13 cellular contexts compared by ENCODE assay signal in genomic region chr9:133353548-133353947, GRCh38. TPM values are rescaled to one million over a fixed set of nuclear protein-coding genes. Genes with fewer than 3 reads are reported as not detected.
DNase-seq lines count a peak whose midpoint lies in the region; ATAC-seq and TF ChIP-seq lines count a peak whose summit lies in the region.
"Had no signal": no experiment of that assay in that cellular context is flagged by ENCODE, and none has a peak within 500 bp of the region (broad histone marks: within the 10 kb centered on the region; RNA-seq: fewer than 3 reads in every experiment).

No MANE protein-coding gene starts in this region.

- no peak for TF ChIP-seq CTCF in 22Rv1 (IDR thresholded peaks at IDR 0.05)
- no peak for TF ChIP-seq CTCF in VCaP (conservative IDR thresholded peaks at IDR 0.05)
- TF ChIP-seq CTCF in glutamatergic neuron (IDR thresholded peaks at IDR 0.05; ENCODE audit: partially characterized antibody, unreplicated experiment), result no peak
- TF ChIP-seq CTCF in suprapubic skin (IDR thresholded peaks at IDR 0.05), result no peak

- TF ChIP-seq EP300 in suprapubic skin (IDR thresholded peaks at IDR 0.05), result no peak

- peaks cover 7% of the 10 kb centered on the region for H3K27me3 Mint-ChIP-seq in glutamatergic neuron (ENCODE audit: unreplicated experiment)

- H3K4me2 ChIP-seq in BLaER1 treated with 17β-estradiol and CSF1 and Interleukin-3, amounts not matched to agents 10 nM and 100 nM, result peak overlapping the region in 7 of 11 experiments; percentile 1 to 98 (median 93); a peak in 7 of 22 replicates

- H3K4me3 Mint-ChIP-seq in glutamatergic neuron (ENCODE audit: unreplicated experiment), result no peak overlapping the region

- no peak for TF ChIP-seq POLR2A in suprapubic skin (IDR thresholded peaks at IDR 0.05)

- H3K27ac ChIP-seq in 22Rv1 (peak overlapping the region; percentile 92), VCaP (peak overlapping the region; percentile 13; the same call in 1 of the 2 replicates), suprapubic skin (no peak overlapping the region)
- peak overlapping the region in 10 of 11 experiments; percentile 7 to 95 (median 93); a peak in 16 of 22 replicates for H3K27ac ChIP-seq in BLaER1 treated with 17β-estradiol and CSF1 and Interleukin-3, amounts not matched to agents 10 nM and 100 nM
- H3K27ac ChIP-seq: C4-2B, pancreas, thoracic aorta had no signal

- H3K4me3 ChIP-seq in BLaER1 treated with 17β-estradiol and CSF1 and Interleukin-3, amounts not matched to agents 10 nM and 100 nM, result no peak overlapping the region
- H3K4me3 ChIP-seq in suprapubic skin (no peak overlapping the region), HAP-1 (no peak overlapping the region)
- H3K4me3 ChIP-seq: MG63, pancreas, thoracic aorta had no signal

- peaks cover 64 to 88% (median 76%) of the 10 kb centered on the region in 10 experiments for H3K4me1 ChIP-seq in BLaER1 treated with 17β-estradiol and CSF1 and Interleukin-3, amounts not matched to agents 10 nM and 100 nM
- H3K4me1 ChIP-seq in suprapubic skin (peaks cover 54% of the 10 kb centered on the region), HAP-1 (peaks cover 23% of the 10 kb centered on the region)

- H3K27ac Mint-ChIP-seq in glutamatergic neuron (ENCODE audit: unreplicated experiment), result peak overlapping the region; percentile 78

- H3K36me3 Mint-ChIP-seq in glutamatergic neuron (ENCODE audit: unreplicated experiment), result peaks cover 16% of the 10 kb centered on the region

- peaks cover 22% of the 10 kb centered on the region for H3K4me1 Mint-ChIP-seq in glutamatergic neuron (ENCODE audit: low read depth, unreplicated experiment)

- H4K20me1 ChIP-seq in BLaER1 treated with 17β-estradiol and CSF1 and Interleukin-3, amounts not matched to agents 10 nM and 100 nM, result peaks cover 45 to 89% (median 70%) of the 10 kb centered on the region in 11 experiments

- H3K9ac ChIP-seq in BLaER1 treated with 17β-estradiol and CSF1 and Interleukin-3, amounts not matched to agents 10 nM and 100 nM, result peak overlapping the region; percentile 39 to 93 (median 90); a peak in 15 of 22 replicates

- no peaks in the 10 kb centered on the region for H3K27me3 ChIP-seq in BLaER1 treated with 17β-estradiol and CSF1 and Interleukin-3, amounts not matched to agents 10 nM and 100 nM
- no peaks in the 10 kb centered on the region for H3K27me3 ChIP-seq in suprapubic skin
- H3K27me3 ChIP-seq in HAP-1 (ENCODE audit: low read depth), result no peaks in the 10 kb centered on the region
- H3K27me3 ChIP-seq: MG63, pancreas had no signal

- in situ Hi-C loops in HAP-1 (cut with MboI; ENCODE audit: low sequenced_read_pairs), result no loop called here

- no peak for ATAC-seq in HG03460 (IDR thresholded peaks at IDR 0.05; ENCODE audit: unreplicated experiment)
- ATAC-seq: pancreas had no signal

- WGBS in suprapubic skin, result 75% methylated on average over 5 of the region's 5 CpGs

- H3K9me3 Mint-ChIP-seq in glutamatergic neuron (ENCODE audit: unreplicated experiment), result peaks cover 12% of the 10 kb centered on the region

- H3K9me3 ChIP-seq in BLaER1 treated with 17β-estradiol and CSF1 and Interleukin-3, amounts not matched to agents 10 nM and 100 nM (replicated peaks in 1 of 11), result no peaks in the 10 kb centered on the region
- H3K9me3 ChIP-seq in suprapubic skin (no peaks in the 10 kb centered on the region), HAP-1 (no peaks in the 10 kb centered on the region)
- H3K9me3 ChIP-seq: MG63, pancreas, thoracic aorta had no signal

- peaks cover 44 to 66% (median 56%) of the 10 kb centered on the region in 11 experiments for H3K36me3 ChIP-seq in BLaER1 treated with 17β-estradiol and CSF1 and Interleukin-3, amounts not matched to agents 10 nM and 100 nM
- H3K36me3 ChIP-seq in suprapubic skin (peaks cover 47% of the 10 kb centered on the region), HAP-1 (replicated peaks) (peaks cover 64% of the 10 kb centered on the region)

- DNase-seq in glutamatergic neuron (no peak), suprapubic skin (ENCODE audit: low spot score in 2 of 2) (no peak), HAP-1 (ENCODE audit: low spot score in 2 of 2) (no peak)
- DNase-seq: MG63, NCI-H2081 treated with DMSO at 0.1 percent for 48 hours, RPMI8226 had no signal

RNA-seq across cellular contexts. Expression of gene SURF1, which starts 2.7 kb away (rescaled TPM):
- total RNA-seq in glutamatergic neuron (ENCODE audit: unreplicated experiment) (56.1 TPM), suprapubic skin (10 to 100 TPM; 29.1 to 45.0 (median 33.4) TPM)

RNA-seq across cellular contexts. Expression of gene SURF2, which starts 2.8 kb away (rescaled TPM):
- 24.0 TPM for total RNA-seq in glutamatergic neuron (ENCODE audit: unreplicated experiment)
- total RNA-seq in suprapubic skin, result 10 to 100 TPM; 15.3 to 42.3 (median 31.2) TPM

RNA-seq across cellular contexts. Expression of gene RPL7A, which starts 5.5 kb away (rescaled TPM):
- 1,442 TPM for total RNA-seq in glutamatergic neuron (ENCODE audit: unreplicated experiment)
- total RNA-seq in suprapubic skin, result 1,000 to 10,000 TPM; 1,468 to 3,048 (median 2,531) TPM

RNA-seq across cellular contexts. Expression of gene MED22, which starts 5.6 kb away (rescaled TPM):
- 35.7 TPM for total RNA-seq in glutamatergic neuron (ENCODE audit: unreplicated experiment)
- total RNA-seq in suprapubic skin, result 10 to 100 TPM; 11.5 to 27.4 (median 18.8) TPM

RNA-seq across cellular contexts. Expression of gene SURF6, which starts 17.6 kb away (rescaled TPM):
- total RNA-seq in glutamatergic neuron (ENCODE audit: unreplicated experiment) (15.0 TPM), suprapubic skin (10 to 100 TPM; 11.5 to 17.1 (median 15.8) TPM)
